ENCODE assay signal across 29 cellular contexts in genomic region chr11:71473793-71474080, GRCh38. TPM values are rescaled to one million over a fixed set of nuclear protein-coding genes. Genes with fewer than 3 reads are reported as not detected.
"Had no signal": no experiment of that assay in that cellular context is flagged by ENCODE, and none has a peak within 500 bp of the region (broad histone marks: within the 10 kb centered on the region; RNA-seq: fewer than 3 reads in every experiment).

No MANE protein-coding gene starts in this region.

- H3K9me3 ChIP-seq: ascending aorta, breast epithelium, esophagus muscularis mucosa, gastroesophageal sphincter had no signal

- H3K27me3 ChIP-seq: ascending aorta, breast epithelium, cardiac muscle cell, esophagus muscularis mucosa, foreskin keratinocyte, gastroesophageal sphincter had no signal

- H3K4me3 ChIP-seq: ascending aorta, breast epithelium, cardiac muscle cell, esophagus muscularis mucosa, gastroesophageal sphincter had no signal

- FAIRE-seq: colon had no signal

- H3K4me1 ChIP-seq: ascending aorta, breast epithelium, esophagus muscularis mucosa, foreskin keratinocyte, gastroesophageal sphincter had no signal

- DNase-seq: activated CD4-positive, alpha-beta memory T cell treated with anti-CD3 and anti-CD28 coated beads for 36 hours; activated CD4-positive, alpha-beta T cell treated with anti-CD3 and anti-CD28 coated beads for 36 hours; activated CD4-positive, alpha-beta T cell treated with anti-CD3 and anti-CD28 coated beads, Interleukin-2, amount 10 ng/mL, durations not matched to agents 24 days and 14 days; activated CD4-positive, CD25-positive, alpha-beta regulatory T cell; activated CD4-positive, CD25-positive, alpha-beta regulatory T cell treated with anti-CD3 and anti-CD28 coated beads, Interleukin-2, amount 50 U/mL, for 72 hours; activated CD8-positive, alpha-beta memory T cell treated with anti-CD3 and anti-CD28 coated beads, Interleukin-2, amount 10 ng/mL, durations not matched to agents 7 days and 5 days; activated CD8-positive, alpha-beta memory T cell treated with anti-CD3 and anti-CD28 coated beads, Interleukin-2, amount 50 U/mL, for 4 hours; activated CD8-positive, alpha-beta T cell treated with anti-CD3 and anti-CD28 coated beads, Interleukin-2, amount 10 ng/mL, durations not matched to agents 7 days and 5 days; activated effector memory CD4-positive, alpha-beta T cell treated with anti-CD3 and anti-CD28 coated beads, Interleukin-2, amount 50 U/mL, for 16 hours; activated naive CD4-positive, alpha-beta T cell treated with anti-CD3 and anti-CD28 coated beads for 36 hours; activated naive CD8-positive, alpha-beta T cell treated with anti-CD3 and anti-CD28 coated beads, Interleukin-2, amount 10 ng/mL, durations not matched to agents 7 days and 5 days; activated T-cell treated with anti-CD3 and anti-CD28 coated beads, Interleukin-2, amount 50 U/mL, for 1 hour; activated T-cell treated with anti-CD3 and anti-CD28 coated beads, Interleukin-2, amount 50 U/mL, for 48 hours; cortex of kidney; dermis blood vessel endothelial cell; effector CD4-positive, alpha-beta T cell; effector memory CD8-positive, alpha-beta T cell; erythroblast; foreskin keratinocyte; T-helper 2 cell had no signal

- ATAC-seq: activated CD4-positive, alpha-beta T cell treated with anti-CD3 and anti-CD28 coated beads for 36 hours; activated CD8-positive, alpha-beta memory T cell treated with anti-CD3 and anti-CD28 coated beads, Interleukin-2, amount 10 ng/mL, durations not matched to agents 7 days and 5 days; activated CD8-positive, alpha-beta T cell treated with anti-CD3 and anti-CD28 coated beads, Interleukin-2, amount 10 ng/mL, durations not matched to agents 7 days and 5 days; activated naive CD4-positive, alpha-beta T cell treated with anti-CD3 and anti-CD28 coated beads, Interleukin-2, amount 50 U/mL, for 72 hours; effector memory CD8-positive, alpha-beta T cell; foreskin keratinocyte; gastroesophageal sphincter had no signal

- H3K27ac ChIP-seq: ascending aorta, breast epithelium, cardiac muscle cell, esophagus muscularis mucosa, foreskin keratinocyte, gastroesophageal sphincter had no signal

RNA-seq across cellular contexts. Expression of gene KRTAP5-7, which starts 53.3 kb away (rescaled TPM):
- total RNA-seq: activated CD4-positive, alpha-beta memory T cell treated with anti-CD3 and anti-CD28 coated beads for 36 hours; activated CD4-positive, alpha-beta T cell treated with anti-CD3 and anti-CD28 coated beads, Interleukin-2, amount 10 ng/mL, durations not matched to agents 24 days and 14 days; activated CD8-positive, alpha-beta memory T cell treated with anti-CD3 and anti-CD28 coated beads for 36 hours; activated CD8-positive, alpha-beta memory T cell treated with anti-CD3 and anti-CD28 coated beads, Interleukin-2, amount 10 ng/mL, durations not matched to agents 7 days and 5 days; activated CD8-positive, alpha-beta T cell treated with anti-CD3 and anti-CD28 coated beads, Interleukin-2, amount 10 ng/mL, durations not matched to agents 7 days and 5 days; activated naive CD4-positive, alpha-beta T cell treated with anti-CD3 and anti-CD28 coated beads for 36 hours; activated naive CD4-positive, alpha-beta T cell treated with anti-CD3 and anti-CD28 coated beads, Interleukin-2, amount 50 U/mL, for 72 hours; activated naive CD8-positive, alpha-beta T cell treated with anti-CD3 and anti-CD28 coated beads, Interleukin-2, amount 10 ng/mL, durations not matched to agents 7 days and 5 days; ascending aorta; cardiac muscle cell; dermis blood vessel endothelial cell; esophagus muscularis mucosa; foreskin keratinocyte; gastroesophageal sphincter; glomerular endothelial cell had no signal
- polyA plus RNA-seq: cardiac muscle cell, foreskin keratinocyte had no signal
